8 cellular contexts compared by ENCODE assay signal in genomic region chr12:109461846-109462766, GRCh38. TPM values are rescaled to one million over a fixed set of nuclear protein-coding genes. Genes with fewer than 3 reads are reported as not detected.
DNase-seq lines count a peak whose midpoint lies in the region; ATAC-seq and TF ChIP-seq lines count a peak whose summit lies in the region.

No MANE protein-coding gene starts in this region.

- intact Hi-C loops in upper lobe of right lung (cut with DNase I), result no loop called here

- no peak overlapping the region for H3K4ac ChIP-seq in mesendoderm (ENCODE audit: low read depth, low read length)

- H2BK5ac ChIP-seq in mesendoderm (ENCODE audit: low read length), result no peak overlapping the region

- no peaks in the 10 kb centered on the region for H3K27me3 Mint-ChIP-seq in endodermal cell (ENCODE audit: insufficient read depth)

- H3K18ac ChIP-seq in mesendoderm (ENCODE audit: low read length), result no peak overlapping the region

- no peak overlapping the region for H3K4me3 Mint-ChIP-seq in endodermal cell

- no peak overlapping the region for H3K4me2 ChIP-seq in mesendoderm (ENCODE audit: low read length)

- H3K4me1 ChIP-seq in endodermal cell (ENCODE audit: control insufficient read depth, insufficient read depth, low read length), result peaks cover 29% of the 10 kb centered on the region
- H3K4me1 ChIP-seq in mesendoderm (ENCODE audit: control insufficient read depth, low read depth, low read length), result peaks cover 34% of the 10 kb centered on the region
- peaks cover 95% of the 10 kb centered on the region for H3K4me1 ChIP-seq in upper lobe of right lung

- peaks cover 64% of the 10 kb centered on the region for H3K79me2 ChIP-seq in mesendoderm (ENCODE audit: control insufficient read depth, insufficient read depth, low read length)

- H3K36me3 ChIP-seq in endodermal cell (ENCODE audit: control insufficient read depth, insufficient read depth, low read length), result peaks cover 57% of the 10 kb centered on the region
- H3K36me3 ChIP-seq in mesendoderm (ENCODE audit: control insufficient read depth, insufficient read depth, low read length), result peaks cover 6% of the 10 kb centered on the region
- H3K36me3 ChIP-seq in upper lobe of right lung, result peaks cover 47% of the 10 kb centered on the region

- TF ChIP-seq CTCF in AG09309 (IDR thresholded peaks at IDR 0.05; ENCODE audit: control insufficient read depth, insufficient read depth, low read depth, low read length, missing control alignments), result no peak
- TF ChIP-seq CTCF in endodermal cell (conservative IDR thresholded peaks at IDR 0.05), result no peak
- TF ChIP-seq CTCF in upper lobe of right lung (IDR thresholded peaks at IDR 0.05), result no peak

- peaks cover 38% of the 10 kb centered on the region for H3K36me3 Mint-ChIP-seq in endodermal cell (ENCODE audit: low read depth)

- peak overlapping the region; percentile 99 for H3K23ac ChIP-seq in mesendoderm (ENCODE audit: low read length)

- ATAC-seq in upper lobe of right lung (peak; percentile 79), GM21526 (IDR thresholded peaks at IDR 0.05; ENCODE audit: low FRiP score, unreplicated experiment) (no peak), HG02981 (IDR thresholded peaks at IDR 0.05; ENCODE audit: unreplicated experiment) (no peak)

- H3K9ac ChIP-seq in endodermal cell (ENCODE audit: extremely low read depth, low read length, poor library complexity, severe bottlenecking) (no peak overlapping the region), mesendoderm (ENCODE audit: low read length) (no peak overlapping the region)

- no peak overlapping the region for H2BK15ac ChIP-seq in mesendoderm (replicated peaks; ENCODE audit: low read depth)

- no peak overlapping the region for H2BK120ac ChIP-seq in mesendoderm (ENCODE audit: low read depth, low read length)

- peaks cover 66% of the 10 kb centered on the region for H3K4me1 Mint-ChIP-seq in endodermal cell

- no peaks in the 10 kb centered on the region for H3K9me3 Mint-ChIP-seq in endodermal cell

- H3K27me3 ChIP-seq in endodermal cell (ENCODE audit: control insufficient read depth, insufficient read depth, low read length, poor library complexity, severe bottlenecking) (no peaks in the 10 kb centered on the region), mesendoderm (ENCODE audit: insufficient read depth, low read length, poor library complexity) (no peaks in the 10 kb centered on the region), upper lobe of right lung (no peaks in the 10 kb centered on the region)

- H2AK5ac ChIP-seq in mesendoderm (ENCODE audit: low read length), result no peak overlapping the region

- H4K5ac ChIP-seq in mesendoderm (ENCODE audit: low read length), result no peak overlapping the region

- DNase-seq in AG09309 (ENCODE audit: low read depth) (peak; percentile 97), LoVo (ENCODE audit: low spot score) (peak; percentile 43), endodermal cell (peak; percentile 64), mesendoderm (peak; percentile 50), upper lobe of right lung (peak; percentile 88), NCI-H446 (lab: John Stamatoyannopoulos, UW) (no peak)

- peak overlapping the region; percentile 97 for H3K27ac ChIP-seq in endodermal cell (ENCODE audit: low read depth, low read length)
- H3K27ac ChIP-seq in mesendoderm (ENCODE audit: low read depth, low read length), result peak overlapping the region; percentile 42
- peak overlapping the region; percentile 93 for H3K27ac ChIP-seq in upper lobe of right lung

- no peaks in the 10 kb centered on the region for H3K9me3 ChIP-seq in endodermal cell (ENCODE audit: control insufficient read depth, low read length)
- H3K9me3 ChIP-seq in upper lobe of right lung, result no peaks in the 10 kb centered on the region

- H4K8ac ChIP-seq in mesendoderm (ENCODE audit: low read depth, low read length), result no peak overlapping the region

- WGBS in endodermal cell (ENCODE audit: insufficient coverage in 1 of 2, insufficient read length in 1 of 2), 2 experiments, result 73 to 87% methylated on average over 6 to 13 of the region's 13 CpGs
- no CpG with 5 or more reads among the region's 13 CpGs for WGBS in mesendoderm (ENCODE audit: extremely low coverage, insufficient coverage, low lambda C conversion rate)

- H3K27ac Mint-ChIP-seq in endodermal cell, result peak overlapping the region; percentile 89

- H3K56ac ChIP-seq in mesendoderm (ENCODE audit: low read length), result peak overlapping the region; percentile 25

- H3K4me3 ChIP-seq in AG09309 (ENCODE audit: control insufficient read depth, low read depth, low read length) (no peak overlapping the region), endodermal cell (ENCODE audit: low read length) (no peak overlapping the region), mesendoderm (ENCODE audit: low read length) (no peak overlapping the region), upper lobe of right lung (no peak overlapping the region)

- H3K79me1 ChIP-seq in mesendoderm (ENCODE audit: low read length), result peaks cover 48% of the 10 kb centered on the region

RNA-seq across cellular contexts. Expression of gene KCTD10, which starts 15.0 kb away (rescaled TPM):
- 10 to 100 TPM; 50.9 to 53.5 TPM for total RNA-seq in endodermal cell
- polyA plus RNA-seq in endodermal cell (2013, experiment 1 of 2), result 51.3 TPM
- polyA plus RNA-seq in endodermal cell (2013, experiment 2 of 2), result 55.3 TPM
- polyA plus RNA-seq in mesendoderm (2013, experiment 1 of 2), result 53.1 TPM
- 49.7 TPM for polyA plus RNA-seq in mesendoderm (2013, experiment 2 of 2)
- 66.8 TPM for total RNA-seq in upper lobe of right lung

RNA-seq across cellular contexts. Expression of gene UBE3B, which starts 15.3 kb away (rescaled TPM):
- 10 to 100 TPM; 32.0 to 39.8 TPM for total RNA-seq in endodermal cell
- polyA plus RNA-seq in endodermal cell (2013, experiment 1 of 2), result 30.8 TPM
- 29.5 TPM for polyA plus RNA-seq in endodermal cell (2013, experiment 2 of 2)
- 13.1 TPM for polyA plus RNA-seq in mesendoderm (2013, experiment 1 of 2)
- 13.5 TPM for polyA plus RNA-seq in mesendoderm (2013, experiment 2 of 2)
- total RNA-seq in upper lobe of right lung, result 39.1 TPM

Comparison
In these comparisons a context has a peak if more than half of its experiments do, and no peak if none do; other contexts are left out.
1. DNase-seq: peak in AG09309 (single experiment), LoVo (single experiment), endodermal cell (single experiment), mesendoderm (single experiment) and upper lobe of right lung (single experiment); none in NCI-H446 (0 of 2).
2. H3K27ac ChIP-seq: peak in every context shown above with its lines; median percentile 97 in endodermal cell; 93 in upper lobe of right lung; 42 in mesendoderm.